17 cellular contexts compared by ENCODE assay signal in genomic region chr5:179370490-179371122, GRCh38. TPM values are rescaled to one million over a fixed set of nuclear protein-coding genes. Genes with fewer than 3 reads are reported as not detected.
"Had no signal": no experiment of that assay in that cellular context is flagged by ENCODE, and none has a peak within 500 bp of the region (broad histone marks: within the 10 kb centered on the region; RNA-seq: fewer than 3 reads in every experiment).

No MANE protein-coding gene starts in this region.

- H3K36me3 ChIP-seq: adrenal gland, neural progenitor cell, ovary, thyroid gland had no signal

- ATAC-seq: activated naive CD4-positive, alpha-beta T cell treated with anti-CD3 and anti-CD28 coated beads, Interleukin-2, amount 50 U/mL, for 72 hours; effector memory CD8-positive, alpha-beta T cell had no signal

- H3K9me3 ChIP-seq: adrenal gland, ovary, thyroid gland had no signal

- H3K36me3 Mint-ChIP-seq: activated naive CD4-positive, alpha-beta T cell treated with anti-CD3 and anti-CD28 coated beads, Interleukin-2, amount 50 U/mL, for 72 hours; neural progenitor cell had no signal

- H3K4me3 Mint-ChIP-seq: effector memory CD8-positive, alpha-beta T cell; neural progenitor cell had no signal

- DNase-seq: activated CD8-positive, alpha-beta memory T cell treated with anti-CD3 and anti-CD28 coated beads for 24 hours; activated CD8-positive, alpha-beta memory T cell treated with anti-CD3 and anti-CD28 coated beads, Interleukin-2, amount 50 U/mL, for 48 hours; activated gamma-delta T cell; activated T-cell treated with anti-CD3 and anti-CD28 coated beads, Interleukin-2, amount 50 U/mL, for 48 hours; effector memory CD8-positive, alpha-beta T cell; glutamatergic neuron; hippocampal formation; stimulated activated CD8-positive, alpha-beta memory T cell treated with anti-CD3 and anti-CD28 coated beads, Interleukin-4, amount 100 ng/mL, for 48 hours; stimulated activated naive CD4-positive, alpha-beta T cell; T1000; thyroid gland had no signal

- H3K4me3 ChIP-seq: adrenal gland, neural progenitor cell, ovary, thyroid gland had no signal

- H3K27me3 ChIP-seq: adrenal gland, neural progenitor cell, ovary, thyroid gland had no signal

- H3K27ac ChIP-seq: adrenal gland, neural progenitor cell, ovary, thyroid gland had no signal

- H3K9me3 Mint-ChIP-seq: activated naive CD4-positive, alpha-beta T cell treated with anti-CD3 and anti-CD28 coated beads, Interleukin-2, amount 50 U/mL, for 72 hours had no signal

- H3K4me1 ChIP-seq: adrenal gland, neural progenitor cell, thyroid gland had no signal

- H3K27ac Mint-ChIP-seq: activated naive CD4-positive, alpha-beta T cell treated with anti-CD3 and anti-CD28 coated beads, Interleukin-2, amount 50 U/mL, for 72 hours; effector memory CD8-positive, alpha-beta T cell; neural progenitor cell had no signal

RNA-seq across cellular contexts. Expression of gene ADAMTS2, which starts 25.3 kb away (rescaled TPM):
- total RNA-seq: activated naive CD4-positive, alpha-beta T cell treated with anti-CD3 and anti-CD28 coated beads, Interleukin-2, amount 50 U/mL, for 72 hours; dermis microvascular lymphatic vessel endothelial cell; T-helper 1 cell treated with Interleukin-12 subunit alpha and Interleukin-12 subunit beta and Interleukin-4 antibody, amounts not matched to agents 30 ng/mL and 1 ng/mL, for 36 hours had no signal
